Comparison of ENCODE assay signal across 1 cellular context in genomic region chr14:101683365-101683764, GRCh38.
TF ChIP-seq lines count a peak whose summit lies in the region.

No MANE protein-coding gene starts in this region.

TF ChIP-seq in HepG2, 621 proteins besides CTCF, POLR2A, EP300 and RAD21 (continued from another document):
- TF ChIP-seq SNAPC4 (CRISPR knock-in tag; IDR thresholded peaks at IDR 0.05) (no peak), RCOR2 (CRISPR knock-in tag; IDR thresholded peaks at IDR 0.05) (no peak), ZNF550 (CRISPR knock-in tag; IDR thresholded peaks at IDR 0.05; ENCODE audit: borderline replicate concordance) (no peak), KLF9 (CRISPR knock-in tag; IDR thresholded peaks at IDR 0.05; ENCODE audit: low read depth) (no peak), AFF4 (CRISPR knock-in tag; IDR thresholded peaks at IDR 0.05) (no peak), ZXDC (CRISPR knock-in tag; IDR thresholded peaks at IDR 0.05) (no peak), ZNF275 (CRISPR knock-in tag; IDR thresholded peaks at IDR 0.05; ENCODE audit: borderline replicate concordance) (no peak), PRPF4 (IDR thresholded peaks at IDR 0.05; ENCODE audit: low read depth, low read length, poor library complexity, severe bottlenecking) (no peak), FOXP1 (IDR thresholded peaks at IDR 0.05) (peak; percentile 24; the same call in 1 of the 2 replicates), FOXP1 (CRISPR knock-in tag; IDR thresholded peaks at IDR 0.05) (no peak), ZMYM4 (CRISPR knock-in tag; IDR thresholded peaks at IDR 0.05) (no peak), RBM39 (IDR thresholded peaks at IDR 0.05; ENCODE audit: low read depth, low read length, poor library complexity, severe bottlenecking) (no peak), ELK4 (CRISPR knock-in tag; IDR thresholded peaks at IDR 0.05; ENCODE audit: borderline replicate concordance) (no peak), KDM5A (IDR thresholded peaks at IDR 0.05; ENCODE audit: borderline replicate concordance, low read length) (no peak), ZNF609 (CRISPR knock-in tag; IDR thresholded peaks at IDR 0.05; ENCODE audit: borderline replicate concordance) (no peak), HOXA3 (CRISPR knock-in tag; IDR thresholded peaks at IDR 0.05) (no peak), SKI (IDR thresholded peaks at IDR 0.05; ENCODE audit: partially characterized antibody) (no peak), ZNF792 (CRISPR knock-in tag; IDR thresholded peaks at IDR 0.05) (no peak)
